1 cellular context compared by ENCODE assay signal in the genomic region with DNA sequence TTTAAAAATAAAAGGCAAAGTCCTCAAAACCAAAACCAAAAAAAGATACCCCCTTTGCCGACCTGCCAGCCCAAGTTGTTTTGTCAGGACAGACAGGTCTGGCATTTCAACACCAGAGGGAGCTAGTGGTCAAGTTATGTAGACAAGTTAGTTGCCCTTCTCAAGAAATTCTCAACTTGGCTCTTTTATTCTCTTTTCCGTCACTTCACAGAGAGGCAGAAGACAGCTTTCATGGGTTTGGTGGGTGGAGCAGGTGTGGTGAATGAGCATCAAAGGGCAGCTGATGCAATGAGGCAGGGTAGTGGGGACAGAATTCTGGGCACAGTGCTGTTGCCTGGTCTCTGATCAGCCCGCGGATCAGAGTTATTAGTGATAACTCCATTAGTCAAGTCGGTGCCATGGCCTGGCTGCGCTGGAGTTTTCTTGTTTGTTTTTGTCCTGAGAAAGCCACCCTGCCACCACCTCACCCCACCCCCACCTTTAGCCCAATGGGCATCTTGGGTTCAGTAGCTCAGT.
TF ChIP-seq lines count a peak whose summit lies in the region.

No MANE protein-coding gene starts in this region.

TF ChIP-seq in HepG2, 621 proteins besides CTCF, POLR2A, EP300 and RAD21 (continued from another document and continues in another):
- TF ChIP-seq ZNF496 (CRISPR knock-in tag; IDR thresholded peaks at IDR 0.05; ENCODE audit: insufficient replicate concordance), result no peak
- no peak for TF ChIP-seq PHF5A (CRISPR knock-in tag; IDR thresholded peaks at IDR 0.05; ENCODE audit: low read depth, unreplicated experiment)
- TF ChIP-seq POLR2AphosphoS5 (IDR thresholded peaks at IDR 0.05; ENCODE audit: low read depth, low read length), result no peak
- TF ChIP-seq MAFF (IDR thresholded peaks at IDR 0.05; ENCODE audit: low read depth, low read length), result no peak
- TF ChIP-seq, protein P1, sequence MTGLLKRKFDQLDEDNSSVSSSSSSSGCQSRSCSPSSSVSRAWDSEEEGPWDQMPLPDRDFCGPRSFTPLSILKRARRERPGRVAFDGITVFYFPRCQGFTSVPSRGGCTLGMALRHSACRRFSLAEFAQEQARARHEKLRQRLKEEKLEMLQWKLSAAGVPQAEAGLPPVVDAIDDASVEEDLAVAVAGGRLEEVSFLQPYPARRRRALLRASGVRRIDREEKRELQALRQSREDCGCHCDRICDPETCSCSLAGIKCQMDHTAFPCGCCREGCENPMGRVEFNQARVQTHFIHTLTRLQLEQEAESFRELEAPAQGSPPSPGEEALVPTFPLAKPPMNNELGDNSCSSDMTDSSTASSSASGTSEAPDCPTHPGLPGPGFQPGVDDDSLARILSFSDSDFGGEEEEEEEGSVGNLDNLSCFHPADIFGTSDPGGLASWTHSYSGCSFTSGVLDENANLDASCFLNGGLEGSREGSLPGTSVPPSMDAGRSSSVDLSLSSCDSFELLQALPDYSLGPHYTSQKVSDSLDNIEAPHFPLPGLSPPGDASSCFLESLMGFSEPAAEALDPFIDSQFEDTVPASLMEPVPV (CRISPR knock-in tag; IDR thresholded peaks at IDR 0.05), result no peak
- TF ChIP-seq ZSCAN22 (CRISPR knock-in tag; IDR thresholded peaks at IDR 0.05), result no peak
- no peak for TF ChIP-seq FOXP1 (IDR thresholded peaks at IDR 0.05)
- TF ChIP-seq FOXP1 (CRISPR knock-in tag; IDR thresholded peaks at IDR 0.05), result no peak
- TF ChIP-seq SAFB2 (CRISPR knock-in tag; IDR thresholded peaks at IDR 0.05; ENCODE audit: borderline replicate concordance, low read depth), result no peak
- TF ChIP-seq RBFOX2 (IDR thresholded peaks at IDR 0.05; ENCODE audit: low read depth, low read length), result no peak
- TF ChIP-seq HMGA1 (CRISPR knock-in tag; conservative IDR thresholded peaks at IDR 0.05), result no peak
- TF ChIP-seq, protein P2, sequence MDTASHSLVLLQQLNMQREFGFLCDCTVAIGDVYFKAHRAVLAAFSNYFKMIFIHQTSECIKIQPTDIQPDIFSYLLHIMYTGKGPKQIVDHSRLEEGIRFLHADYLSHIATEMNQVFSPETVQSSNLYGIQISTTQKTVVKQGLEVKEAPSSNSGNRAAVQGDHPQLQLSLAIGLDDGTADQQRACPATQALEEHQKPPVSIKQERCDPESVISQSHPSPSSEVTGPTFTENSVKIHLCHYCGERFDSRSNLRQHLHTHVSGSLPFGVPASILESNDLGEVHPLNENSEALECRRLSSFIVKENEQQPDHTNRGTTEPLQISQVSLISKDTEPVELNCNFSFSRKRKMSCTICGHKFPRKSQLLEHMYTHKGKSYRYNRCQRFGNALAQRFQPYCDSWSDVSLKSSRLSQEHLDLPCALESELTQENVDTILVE (CRISPR knock-in tag; IDR thresholded peaks at IDR 0.05), result 0 out of 2 replicates have a peak, but pooled peaks have one; percentile 46
- no peak for TF ChIP-seq ZNF83 (CRISPR knock-in tag; IDR thresholded peaks at IDR 0.05; ENCODE audit: borderline replicate concordance)
- no peak for TF ChIP-seq GZF1 (CRISPR knock-in tag; IDR thresholded peaks at IDR 0.05)
- TF ChIP-seq MTA1 (CRISPR knock-in tag; IDR thresholded peaks at IDR 0.05; ENCODE audit: borderline replicate concordance), result no peak
- 0 out of 2 replicates have a peak, but pooled peaks have one; percentile 23 for TF ChIP-seq ZBTB38 (CRISPR knock-in tag; IDR thresholded peaks at IDR 0.05)
- TF ChIP-seq, protein P3, sequence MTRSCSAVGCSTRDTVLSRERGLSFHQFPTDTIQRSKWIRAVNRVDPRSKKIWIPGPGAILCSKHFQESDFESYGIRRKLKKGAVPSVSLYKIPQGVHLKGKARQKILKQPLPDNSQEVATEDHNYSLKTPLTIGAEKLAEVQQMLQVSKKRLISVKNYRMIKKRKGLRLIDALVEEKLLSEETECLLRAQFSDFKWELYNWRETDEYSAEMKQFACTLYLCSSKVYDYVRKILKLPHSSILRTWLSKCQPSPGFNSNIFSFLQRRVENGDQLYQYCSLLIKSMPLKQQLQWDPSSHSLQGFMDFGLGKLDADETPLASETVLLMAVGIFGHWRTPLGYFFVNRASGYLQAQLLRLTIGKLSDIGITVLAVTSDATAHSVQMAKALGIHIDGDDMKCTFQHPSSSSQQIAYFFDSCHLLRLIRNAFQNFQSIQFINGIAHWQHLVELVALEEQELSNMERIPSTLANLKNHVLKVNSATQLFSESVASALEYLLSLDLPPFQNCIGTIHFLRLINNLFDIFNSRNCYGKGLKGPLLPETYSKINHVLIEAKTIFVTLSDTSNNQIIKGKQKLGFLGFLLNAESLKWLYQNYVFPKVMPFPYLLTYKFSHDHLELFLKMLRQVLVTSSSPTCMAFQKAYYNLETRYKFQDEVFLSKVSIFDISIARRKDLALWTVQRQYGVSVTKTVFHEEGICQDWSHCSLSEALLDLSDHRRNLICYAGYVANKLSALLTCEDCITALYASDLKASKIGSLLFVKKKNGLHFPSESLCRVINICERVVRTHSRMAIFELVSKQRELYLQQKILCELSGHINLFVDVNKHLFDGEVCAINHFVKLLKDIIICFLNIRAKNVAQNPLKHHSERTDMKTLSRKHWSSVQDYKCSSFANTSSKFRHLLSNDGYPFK (CRISPR knock-in tag; IDR thresholded peaks at IDR 0.05; ENCODE audit: borderline replicate concordance), result no peak
- TF ChIP-seq ZNF562 (CRISPR knock-in tag; IDR thresholded peaks at IDR 0.05; ENCODE audit: borderline replicate concordance), result no peak
- TF ChIP-seq STAG1 (CRISPR knock-in tag; IDR thresholded peaks at IDR 0.05), result peak; percentile 90
- TF ChIP-seq YY1 (IDR thresholded peaks at IDR 0.05; ENCODE audit: insufficient read depth, insufficient replicate concordance, low read depth, low read length), result no peak
- TF ChIP-seq, protein P4, sequence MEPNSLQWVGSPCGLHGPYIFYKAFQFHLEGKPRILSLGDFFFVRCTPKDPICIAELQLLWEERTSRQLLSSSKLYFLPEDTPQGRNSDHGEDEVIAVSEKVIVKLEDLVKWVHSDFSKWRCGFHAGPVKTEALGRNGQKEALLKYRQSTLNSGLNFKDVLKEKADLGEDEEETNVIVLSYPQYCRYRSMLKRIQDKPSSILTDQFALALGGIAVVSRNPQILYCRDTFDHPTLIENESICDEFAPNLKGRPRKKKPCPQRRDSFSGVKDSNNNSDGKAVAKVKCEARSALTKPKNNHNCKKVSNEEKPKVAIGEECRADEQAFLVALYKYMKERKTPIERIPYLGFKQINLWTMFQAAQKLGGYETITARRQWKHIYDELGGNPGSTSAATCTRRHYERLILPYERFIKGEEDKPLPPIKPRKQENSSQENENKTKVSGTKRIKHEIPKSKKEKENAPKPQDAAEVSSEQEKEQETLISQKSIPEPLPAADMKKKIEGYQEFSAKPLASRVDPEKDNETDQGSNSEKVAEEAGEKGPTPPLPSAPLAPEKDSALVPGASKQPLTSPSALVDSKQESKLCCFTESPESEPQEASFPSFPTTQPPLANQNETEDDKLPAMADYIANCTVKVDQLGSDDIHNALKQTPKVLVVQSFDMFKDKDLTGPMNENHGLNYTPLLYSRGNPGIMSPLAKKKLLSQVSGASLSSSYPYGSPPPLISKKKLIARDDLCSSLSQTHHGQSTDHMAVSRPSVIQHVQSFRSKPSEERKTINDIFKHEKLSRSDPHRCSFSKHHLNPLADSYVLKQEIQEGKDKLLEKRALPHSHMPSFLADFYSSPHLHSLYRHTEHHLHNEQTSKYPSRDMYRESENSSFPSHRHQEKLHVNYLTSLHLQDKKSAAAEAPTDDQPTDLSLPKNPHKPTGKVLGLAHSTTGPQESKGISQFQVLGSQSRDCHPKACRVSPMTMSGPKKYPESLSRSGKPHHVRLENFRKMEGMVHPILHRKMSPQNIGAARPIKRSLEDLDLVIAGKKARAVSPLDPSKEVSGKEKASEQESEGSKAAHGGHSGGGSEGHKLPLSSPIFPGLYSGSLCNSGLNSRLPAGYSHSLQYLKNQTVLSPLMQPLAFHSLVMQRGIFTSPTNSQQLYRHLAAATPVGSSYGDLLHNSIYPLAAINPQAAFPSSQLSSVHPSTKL (CRISPR knock-in tag; IDR thresholded peaks at IDR 0.05), result peak; percentile 26; the same call in 1 of the 2 replicates
- TF ChIP-seq PPARG (CRISPR knock-in tag; conservative IDR thresholded peaks at IDR 0.05), result peak; percentile 38; the same call in 1 of the 2 replicates
- no peak for TF ChIP-seq SETDB1 (CRISPR knock-in tag; IDR thresholded peaks at IDR 0.05; ENCODE audit: borderline replicate concordance)
- no peak for TF ChIP-seq LCORL (IDR thresholded peaks at IDR 0.05)
- 0 out of 2 replicates have a peak, but pooled peaks have one; percentile 46 for TF ChIP-seq LCORL (CRISPR knock-in tag; IDR thresholded peaks at IDR 0.05)
- TF ChIP-seq, protein P5, sequence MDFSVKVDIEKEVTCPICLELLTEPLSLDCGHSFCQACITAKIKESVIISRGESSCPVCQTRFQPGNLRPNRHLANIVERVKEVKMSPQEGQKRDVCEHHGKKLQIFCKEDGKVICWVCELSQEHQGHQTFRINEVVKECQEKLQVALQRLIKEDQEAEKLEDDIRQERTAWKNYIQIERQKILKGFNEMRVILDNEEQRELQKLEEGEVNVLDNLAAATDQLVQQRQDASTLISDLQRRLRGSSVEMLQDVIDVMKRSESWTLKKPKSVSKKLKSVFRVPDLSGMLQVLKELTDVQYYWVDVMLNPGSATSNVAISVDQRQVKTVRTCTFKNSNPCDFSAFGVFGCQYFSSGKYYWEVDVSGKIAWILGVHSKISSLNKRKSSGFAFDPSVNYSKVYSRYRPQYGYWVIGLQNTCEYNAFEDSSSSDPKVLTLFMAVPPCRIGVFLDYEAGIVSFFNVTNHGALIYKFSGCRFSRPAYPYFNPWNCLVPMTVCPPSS (IDR thresholded peaks at IDR 0.05), result no peak
- TF ChIP-seq ARNT (IDR thresholded peaks at IDR 0.05), result no peak
- no peak for TF ChIP-seq ZMAT3 (CRISPR knock-in tag; conservative IDR thresholded peaks at IDR 0.05)
- no peak for TF ChIP-seq ZNF101 (CRISPR knock-in tag; IDR thresholded peaks at IDR 0.05; ENCODE audit: borderline replicate concordance, low read depth)
- TF ChIP-seq, protein P6, sequence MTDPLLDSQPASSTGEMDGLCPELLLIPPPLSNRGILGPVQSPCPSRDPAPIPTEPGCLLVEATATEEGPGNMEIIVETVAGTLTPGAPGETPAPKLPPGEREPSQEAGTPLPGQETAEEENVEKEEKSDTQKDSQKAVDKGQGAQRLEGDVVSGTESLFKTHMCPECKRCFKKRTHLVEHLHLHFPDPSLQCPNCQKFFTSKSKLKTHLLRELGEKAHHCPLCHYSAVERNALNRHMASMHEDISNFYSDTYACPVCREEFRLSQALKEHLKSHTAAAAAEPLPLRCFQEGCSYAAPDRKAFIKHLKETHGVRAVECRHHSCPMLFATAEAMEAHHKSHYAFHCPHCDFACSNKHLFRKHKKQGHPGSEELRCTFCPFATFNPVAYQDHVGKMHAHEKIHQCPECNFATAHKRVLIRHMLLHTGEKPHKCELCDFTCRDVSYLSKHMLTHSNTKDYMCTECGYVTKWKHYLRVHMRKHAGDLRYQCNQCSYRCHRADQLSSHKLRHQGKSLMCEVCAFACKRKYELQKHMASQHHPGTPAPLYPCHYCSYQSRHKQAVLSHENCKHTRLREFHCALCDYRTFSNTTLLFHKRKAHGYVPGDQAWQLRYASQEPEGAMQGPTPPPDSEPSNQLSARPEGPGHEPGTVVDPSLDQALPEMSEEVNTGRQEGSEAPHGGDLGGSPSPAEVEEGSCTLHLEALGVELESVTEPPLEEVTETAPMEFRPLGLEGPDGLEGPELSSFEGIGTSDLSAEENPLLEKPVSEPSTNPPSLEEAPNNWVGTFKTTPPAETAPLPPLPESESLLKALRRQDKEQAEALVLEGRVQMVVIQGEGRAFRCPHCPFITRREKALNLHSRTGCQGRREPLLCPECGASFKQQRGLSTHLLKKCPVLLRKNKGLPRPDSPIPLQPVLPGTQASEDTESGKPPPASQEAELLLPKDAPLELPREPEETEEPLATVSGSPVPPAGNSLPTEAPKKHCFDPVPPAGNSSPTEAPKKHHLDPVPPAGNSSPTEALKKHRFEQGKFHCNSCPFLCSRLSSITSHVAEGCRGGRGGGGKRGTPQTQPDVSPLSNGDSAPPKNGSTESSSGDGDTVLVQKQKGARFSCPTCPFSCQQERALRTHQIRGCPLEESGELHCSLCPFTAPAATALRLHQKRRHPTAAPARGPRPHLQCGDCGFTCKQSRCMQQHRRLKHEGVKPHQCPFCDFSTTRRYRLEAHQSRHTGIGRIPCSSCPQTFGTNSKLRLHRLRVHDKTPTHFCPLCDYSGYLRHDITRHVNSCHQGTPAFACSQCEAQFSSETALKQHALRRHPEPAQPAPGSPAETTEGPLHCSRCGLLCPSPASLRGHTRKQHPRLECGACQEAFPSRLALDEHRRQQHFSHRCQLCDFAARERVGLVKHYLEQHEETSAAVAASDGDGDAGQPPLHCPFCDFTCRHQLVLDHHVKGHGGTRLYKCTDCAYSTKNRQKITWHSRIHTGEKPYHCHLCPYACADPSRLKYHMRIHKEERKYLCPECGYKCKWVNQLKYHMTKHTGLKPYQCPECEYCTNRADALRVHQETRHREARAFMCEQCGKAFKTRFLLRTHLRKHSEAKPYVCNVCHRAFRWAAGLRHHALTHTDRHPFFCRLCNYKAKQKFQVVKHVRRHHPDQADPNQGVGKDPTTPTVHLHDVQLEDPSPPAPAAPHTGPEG (CRISPR knock-in tag; IDR thresholded peaks at IDR 0.05), result no peak
- no peak for TF ChIP-seq FOSL1 (CRISPR knock-in tag; IDR thresholded peaks at IDR 0.05; ENCODE audit: borderline replicate concordance)
- TF ChIP-seq, protein P7, sequence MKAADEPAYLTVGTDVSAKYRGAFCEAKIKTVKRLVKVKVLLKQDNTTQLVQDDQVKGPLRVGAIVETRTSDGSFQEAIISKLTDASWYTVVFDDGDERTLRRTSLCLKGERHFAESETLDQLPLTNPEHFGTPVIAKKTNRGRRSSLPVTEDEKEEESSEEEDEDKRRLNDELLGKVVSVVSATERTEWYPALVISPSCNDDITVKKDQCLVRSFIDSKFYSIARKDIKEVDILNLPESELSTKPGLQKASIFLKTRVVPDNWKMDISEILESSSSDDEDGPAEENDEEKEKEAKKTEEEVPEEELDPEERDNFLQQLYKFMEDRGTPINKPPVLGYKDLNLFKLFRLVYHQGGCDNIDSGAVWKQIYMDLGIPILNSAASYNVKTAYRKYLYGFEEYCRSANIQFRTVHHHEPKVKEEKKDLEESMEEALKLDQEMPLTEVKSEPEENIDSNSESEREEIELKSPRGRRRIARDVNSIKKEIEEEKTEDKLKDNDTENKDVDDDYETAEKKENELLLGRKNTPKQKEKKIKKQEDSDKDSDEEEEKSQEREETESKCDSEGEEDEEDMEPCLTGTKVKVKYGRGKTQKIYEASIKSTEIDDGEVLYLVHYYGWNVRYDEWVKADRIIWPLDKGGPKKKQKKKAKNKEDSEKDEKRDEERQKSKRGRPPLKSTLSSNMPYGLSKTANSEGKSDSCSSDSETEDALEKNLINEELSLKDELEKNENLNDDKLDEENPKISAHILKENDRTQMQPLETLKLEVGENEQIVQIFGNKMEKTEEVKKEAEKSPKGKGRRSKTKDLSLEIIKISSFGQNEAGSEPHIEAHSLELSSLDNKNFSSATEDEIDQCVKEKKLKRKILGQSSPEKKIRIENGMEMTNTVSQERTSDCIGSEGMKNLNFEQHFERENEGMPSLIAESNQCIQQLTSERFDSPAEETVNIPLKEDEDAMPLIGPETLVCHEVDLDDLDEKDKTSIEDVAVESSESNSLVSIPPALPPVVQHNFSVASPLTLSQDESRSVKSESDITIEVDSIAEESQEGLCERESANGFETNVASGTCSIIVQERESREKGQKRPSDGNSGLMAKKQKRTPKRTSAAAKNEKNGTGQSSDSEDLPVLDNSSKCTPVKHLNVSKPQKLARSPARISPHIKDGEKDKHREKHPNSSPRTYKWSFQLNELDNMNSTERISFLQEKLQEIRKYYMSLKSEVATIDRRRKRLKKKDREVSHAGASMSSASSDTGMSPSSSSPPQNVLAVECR (CRISPR knock-in tag; IDR thresholded peaks at IDR 0.05; ENCODE audit: borderline replicate concordance), result peak; percentile 50; the same call in 1 of the 2 replicates
- TF ChIP-seq ZNF124 (CRISPR knock-in tag; IDR thresholded peaks at IDR 0.05), result no peak
- TF ChIP-seq, protein P8, sequence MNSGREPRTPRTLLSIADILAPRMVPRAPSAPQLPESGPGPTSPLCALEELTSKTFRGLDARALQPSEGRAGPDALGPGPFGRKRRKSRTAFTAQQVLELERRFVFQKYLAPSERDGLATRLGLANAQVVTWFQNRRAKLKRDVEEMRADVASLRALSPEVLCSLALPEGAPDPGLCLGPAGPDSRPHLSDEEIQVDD (CRISPR knock-in tag; IDR thresholded peaks at IDR 0.05; ENCODE audit: borderline replicate concordance), result no peak
- no peak for TF ChIP-seq ZNF775 (CRISPR knock-in tag; IDR thresholded peaks at IDR 0.05; ENCODE audit: borderline replicate concordance)
